Comparison of ENCODE assay signal across 22 cellular contexts in genomic region chr2:153811516-153811915, GRCh38.
DNase-seq lines count a peak whose midpoint lies in the region; ATAC-seq, FAIRE-seq and TF ChIP-seq lines count a peak whose summit lies in the region.
"Had no signal": no experiment of that assay in that cellular context is flagged by ENCODE, and none has a peak within 500 bp of the region (broad histone marks: within the 10 kb centered on the region; RNA-seq: fewer than 3 reads in every experiment).

No MANE protein-coding gene starts in this region.

- no peaks in the 10 kb centered on the region for H3K4me1 ChIP-seq in HepG2 (ENCODE audit: insufficient read depth, low read length)
- H3K4me1 ChIP-seq: BLaER1, Peyer's patch had no signal

- DNase-seq in NCI-H1436 treated with DMSO at 0.1 percent for 48 hours (lab: John Stamatoyannopoulos, UW) = peak; percentile 18
- DNase-seq in caudate nucleus (lab: John Stamatoyannopoulos, UW) = peak in 13 of 61 donors; percentile 1 to 44 (median 14)
- DNase-seq in putamen (ENCODE audit: low spot score) = peak; percentile 84
- DNase-seq in AG08396 (ENCODE audit: low spot score) = no peak
- no peak for DNase-seq in foreskin melanocyte
- no peak for DNase-seq in HepG2 (ENCODE audit: low spot score)
- DNase-seq: Caco-2; CD4-positive, alpha-beta T cell; DMS 273 treated with DMSO at 0.1 percent for 48 hours; DND-41; H7; IMR-90; NCI-H1105; NCI-H187; NCI-H69; Peyer's patch had no signal

- no peaks in the 10 kb centered on the region for H3K27me3 ChIP-seq in layer of hippocampus (ENCODE audit: control insufficient read depth, insufficient read depth, low read length)
- no peaks in the 10 kb centered on the region for H3K27me3 ChIP-seq in HepG2 (ENCODE audit: control insufficient read depth in 1 of 2, insufficient read depth in 2 of 2, low read length in 2 of 2)
- H3K27me3 ChIP-seq: BLaER1, Peyer's patch had no signal

- in situ Hi-C loops in HepG2 (cut with HindIII; ENCODE audit: extremely low pct_ligation_motif_present, low pct_unique_long_range_greater_than_20kb) = no loop called here

- H3K4me3 ChIP-seq in HepG2 (replicated peaks in 1 of 3; ENCODE audit: insufficient read depth in 1 of 3, low read depth in 2 of 3, low read length in 3 of 3) = no peak overlapping the region
- H3K4me3 ChIP-seq: BLaER1, GM12878, Peyer's patch had no signal

- intact Hi-C loops in HepG2 (cut with micrococcal nuclease; ENCODE audit: unreplicated experiment) = no loop called here

- H4K20me1 ChIP-seq in HepG2 (ENCODE audit: insufficient read depth, low read length) = no peaks in the 10 kb centered on the region
- H4K20me1 ChIP-seq: BLaER1 had no signal

- CTCF ChIA-PET in HepG2 (lab: Yijun Ruan, JAX; ENCODE audit: low intra/inter-chr PET ratio, low total read pairs) = no interaction called here

- H3K9me3 ChIP-seq in HepG2 (ENCODE audit: low read length) = no peaks in the 10 kb centered on the region
- H3K9me3 ChIP-seq: BLaER1, Caco-2, Peyer's patch had no signal

- POLR2A ChIA-PET in HepG2 (lab: Yijun Ruan, JAX) = no interaction called here

- no peaks in the 10 kb centered on the region for H3K79me2 ChIP-seq in HepG2 (ENCODE audit: insufficient read depth, low read length)

- TF ChIP-seq CTCF in HepG2 (CRISPR knock-in tag; IDR thresholded peaks at IDR 0.05) = no peak

- ATAC-seq in HG02759 (IDR thresholded peaks at IDR 0.05; ENCODE audit: unreplicated experiment) (no peak), HepG2 (no peak)
- ATAC-seq: GM12878 had no signal

- no peaks in the 10 kb centered on the region for H3K36me3 ChIP-seq in HepG2 (replicated peaks in 1 of 2; ENCODE audit: control insufficient read depth in 1 of 2, insufficient read depth in 2 of 2, low read length in 2 of 2)
- H3K36me3 ChIP-seq: BLaER1, Peyer's patch had no signal

- no TSS peak for BruUV-seq in HepG2 (replicated peaks; lab: Mats Ljungman, UMichigan)

- TF ChIP-seq POLR2A in HepG2 (IDR thresholded peaks at IDR 0.05; ENCODE audit: insufficient read depth in 1 of 2, low read depth in 2 of 2, low read length in 2 of 2) = no peak

- WGBS in HepG2 (ENCODE audit: low lambda C conversion rate) = 0% methylated on average over 1 of the region's 1 CpG

- TF ChIP-seq RAD21 in HepG2 (CRISPR knock-in tag; IDR thresholded peaks at IDR 0.05) = no peak

- no peak for FAIRE-seq in HepG2 (lab: Jason Lieb, UNC)
- FAIRE-seq: GM12878, HTR-8/SVneo had no signal

- peak overlapping the region; percentile 83 for H3K27ac ChIP-seq in caudate nucleus (ENCODE audit: low read depth, low read length)
- peak overlapping the region; percentile 49 for H3K27ac ChIP-seq in layer of hippocampus (ENCODE audit: low read depth, low read length)
- H3K27ac ChIP-seq in HepG2 (ENCODE audit: extremely low read length, insufficient read depth, low read length) = no peak overlapping the region
- H3K27ac ChIP-seq: BLaER1, KMS-11, Peyer's patch had no signal

- TF ChIP-seq EP300 in HepG2 (IDR thresholded peaks at IDR 0.05; ENCODE audit: low read depth in 2 of 2, low read length in 2 of 2) (no peak), HepG2 (CRISPR knock-in tag; IDR thresholded peaks at IDR 0.05; ENCODE audit: borderline replicate concordance) (no peak)

- no peak overlapping the region for H2AFZ ChIP-seq in HepG2 (ENCODE audit: low read length)

- no peak overlapping the region for H3K9ac ChIP-seq in HepG2 (ENCODE audit: insufficient read depth, low read depth, low read length)
- H3K9ac ChIP-seq: BLaER1, KMS-11 had no signal

- H3K4me2 ChIP-seq in HepG2 (ENCODE audit: low read depth, low read length) = no peak overlapping the region
- H3K4me2 ChIP-seq: BLaER1, KMS-11 had no signal

TF ChIP-seq in HepG2, 621 proteins besides CTCF, POLR2A, EP300 and RAD21 (continues in another document):
- no peak for TF ChIP-seq TERF1 (CRISPR knock-in tag; IDR thresholded peaks at IDR 0.05)
- TF ChIP-seq ZNF3 (CRISPR knock-in tag; IDR thresholded peaks at IDR 0.05) = no peak
- no peak for TF ChIP-seq BCL6 (CRISPR knock-in tag; IDR thresholded peaks at IDR 0.05)
- TF ChIP-seq MAZ (IDR thresholded peaks at IDR 0.05; ENCODE audit: borderline replicate concordance, low read depth, low read length) = no peak
- TF ChIP-seq MAZ (CRISPR knock-in tag; IDR thresholded peaks at IDR 0.05; ENCODE audit: low read depth) = no peak
- no peak for TF ChIP-seq ZNF598 (CRISPR knock-in tag; IDR thresholded peaks at IDR 0.05; ENCODE audit: borderline replicate concordance)
- no peak for TF ChIP-seq ZNF547 (CRISPR knock-in tag; IDR thresholded peaks at IDR 0.05)
- no peak for TF ChIP-seq NFE2L2 (IDR thresholded peaks at IDR 0.05; ENCODE audit: low read length)
- no peak for TF ChIP-seq TOE1 (CRISPR knock-in tag; IDR thresholded peaks at IDR 0.05)
- no peak for TF ChIP-seq CCAR2 (optimal IDR thresholded peaks at IDR 0.05; ENCODE audit: low read depth, low read length)
- TF ChIP-seq, protein P1, sequence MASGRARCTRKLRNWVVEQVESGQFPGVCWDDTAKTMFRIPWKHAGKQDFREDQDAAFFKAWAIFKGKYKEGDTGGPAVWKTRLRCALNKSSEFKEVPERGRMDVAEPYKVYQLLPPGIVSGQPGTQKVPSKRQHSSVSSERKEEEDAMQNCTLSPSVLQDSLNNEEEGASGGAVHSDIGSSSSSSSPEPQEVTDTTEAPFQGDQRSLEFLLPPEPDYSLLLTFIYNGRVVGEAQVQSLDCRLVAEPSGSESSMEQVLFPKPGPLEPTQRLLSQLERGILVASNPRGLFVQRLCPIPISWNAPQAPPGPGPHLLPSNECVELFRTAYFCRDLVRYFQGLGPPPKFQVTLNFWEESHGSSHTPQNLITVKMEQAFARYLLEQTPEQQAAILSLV (CRISPR knock-in tag; IDR thresholded peaks at IDR 0.05; ENCODE audit: borderline replicate concordance) = no peak
- no peak for TF ChIP-seq ZBTB37 (CRISPR knock-in tag; IDR thresholded peaks at IDR 0.05)
- TF ChIP-seq, protein P2, sequence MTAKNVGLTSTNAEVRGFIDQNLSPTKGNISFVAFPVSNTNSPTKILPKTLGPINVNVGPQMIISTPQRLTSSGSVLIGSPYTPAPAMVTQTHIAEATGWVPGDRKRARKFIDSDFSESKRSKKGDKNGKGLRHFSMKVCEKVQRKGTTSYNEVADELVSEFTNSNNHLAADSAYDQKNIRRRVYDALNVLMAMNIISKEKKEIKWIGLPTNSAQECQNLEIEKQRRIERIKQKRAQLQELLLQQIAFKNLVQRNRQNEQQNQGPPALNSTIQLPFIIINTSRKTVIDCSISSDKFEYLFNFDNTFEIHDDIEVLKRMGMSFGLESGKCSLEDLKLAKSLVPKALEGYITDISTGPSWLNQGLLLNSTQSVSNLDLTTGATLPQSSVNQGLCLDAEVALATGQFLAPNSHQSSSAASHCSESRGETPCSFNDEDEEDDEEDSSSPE (CRISPR knock-in tag; IDR thresholded peaks at IDR 0.05) = no peak
- TF ChIP-seq, protein P3, sequence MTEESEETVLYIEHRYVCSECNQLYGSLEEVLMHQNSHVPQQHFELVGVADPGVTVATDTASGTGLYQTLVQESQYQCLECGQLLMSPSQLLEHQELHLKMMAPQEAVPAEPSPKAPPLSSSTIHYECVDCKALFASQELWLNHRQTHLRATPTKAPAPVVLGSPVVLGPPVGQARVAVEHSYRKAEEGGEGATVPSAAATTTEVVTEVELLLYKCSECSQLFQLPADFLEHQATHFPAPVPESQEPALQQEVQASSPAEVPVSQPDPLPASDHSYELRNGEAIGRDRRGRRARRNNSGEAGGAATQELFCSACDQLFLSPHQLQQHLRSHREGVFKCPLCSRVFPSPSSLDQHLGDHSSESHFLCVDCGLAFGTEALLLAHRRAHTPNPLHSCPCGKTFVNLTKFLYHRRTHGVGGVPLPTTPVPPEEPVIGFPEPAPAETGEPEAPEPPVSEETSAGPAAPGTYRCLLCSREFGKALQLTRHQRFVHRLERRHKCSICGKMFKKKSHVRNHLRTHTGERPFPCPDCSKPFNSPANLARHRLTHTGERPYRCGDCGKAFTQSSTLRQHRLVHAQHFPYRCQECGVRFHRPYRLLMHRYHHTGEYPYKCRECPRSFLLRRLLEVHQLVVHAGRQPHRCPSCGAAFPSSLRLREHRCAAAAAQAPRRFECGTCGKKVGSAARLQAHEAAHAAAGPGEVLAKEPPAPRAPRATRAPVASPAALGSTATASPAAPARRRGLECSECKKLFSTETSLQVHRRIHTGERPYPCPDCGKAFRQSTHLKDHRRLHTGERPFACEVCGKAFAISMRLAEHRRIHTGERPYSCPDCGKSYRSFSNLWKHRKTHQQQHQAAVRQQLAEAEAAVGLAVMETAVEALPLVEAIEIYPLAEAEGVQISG (CRISPR knock-in tag; IDR thresholded peaks at IDR 0.05) = no peak
- no peak for TF ChIP-seq ZNF296 (CRISPR knock-in tag; conservative IDR thresholded peaks at IDR 0.05)

Comparison
In these comparisons a context has a peak if more than half of its experiments do, and no peak if none do; other contexts are left out.
1. DNase-seq: peak in NCI-H1436 treated with DMSO at 0.1 percent for 48 hours (single experiment) and putamen (single experiment); none in AG08396 (single experiment), foreskin melanocyte (single experiment) and HepG2 (single experiment).